8 cellular contexts compared by ENCODE assay signal in genomic region chr4:147731611-147732515, GRCh38. TPM values are rescaled to one million over a fixed set of nuclear protein-coding genes. Genes with fewer than 3 reads are reported as not detected.
DNase-seq lines count a peak whose midpoint lies in the region; ATAC-seq and TF ChIP-seq lines count a peak whose summit lies in the region.

Gene ARHGAP10, plus strand, starts transcription at chr4:147732088. Its CDS starts 214 bp downstream, at chr4:147732302.

- H3K4me1 Mint-ChIP-seq in CD14-positive monocyte: peaks cover 26% of the 10 kb centered on the region
- peaks cover 23% of the 10 kb centered on the region for H3K4me1 Mint-ChIP-seq in activated naive CD4-positive, alpha-beta T cell treated with anti-CD3 and anti-CD28 coated beads, Interleukin-2, amount 50 U/mL, for 24 hours

- peak within 1 kb of the TSS; percentile 77 for H3K4me3 ChIP-seq in parathyroid adenoma (ENCODE audit: low read depth, low read length)
- peak within 1 kb of the TSS; percentile 82 to 91 for H3K4me3 ChIP-seq in tibial artery

- peak within 1 kb of the TSS; percentile 53 for H3K9ac ChIP-seq in parathyroid adenoma

- H3K27me3 ChIP-seq in parathyroid adenoma (ENCODE audit: control insufficient read depth, insufficient read depth, low read length) (no peaks in the 10 kb centered on the region), tibial artery (no peaks in the 10 kb centered on the region)

- H2AFZ ChIP-seq in parathyroid adenoma: peak within 1 kb of the TSS; percentile 93

- H3K9me3 ChIP-seq in parathyroid adenoma (ENCODE audit: control insufficient read depth, low read length) (no peaks in the 10 kb centered on the region), tibial artery (no peaks in the 10 kb centered on the region)

- no peaks in the 10 kb centered on the region for H3K36me3 Mint-ChIP-seq in CD14-positive monocyte
- no peaks in the 10 kb centered on the region for H3K36me3 Mint-ChIP-seq in activated naive CD4-positive, alpha-beta T cell treated with anti-CD3 and anti-CD28 coated beads, Interleukin-2, amount 50 U/mL, for 24 hours

- peak within 1 kb of the TSS; percentile 87 for H3K4me2 ChIP-seq in parathyroid adenoma (ENCODE audit: low read length)

- intact Hi-C loops in CD14-positive monocyte (cut with micrococcal nuclease): loop anchor here (5.0 to 10.0 kb wide), 2 partner anchors 45 to 133 kb away; no protein-coding TSS in a partner anchor
- intact Hi-C loops in tibial artery (cut with DNase I; ENCODE audit: low total_unique reads): loop anchor here (5.0 to 10.0 kb wide), 2 partner anchors 93 to 130 kb away; no protein-coding TSS in a partner anchor

- H3K9me3 Mint-ChIP-seq in CD14-positive monocyte: no peaks in the 10 kb centered on the region
- no peaks in the 10 kb centered on the region for H3K9me3 Mint-ChIP-seq in activated naive CD4-positive, alpha-beta T cell treated with anti-CD3 and anti-CD28 coated beads, Interleukin-2, amount 50 U/mL, for 24 hours

- H3K79me2 ChIP-seq in parathyroid adenoma: peaks cover 2% of the 10 kb centered on the region

- peaks cover 5 to 17% (median 14%) of the 10 kb centered on the region in 3 donors for H3K27me3 Mint-ChIP-seq in CD14-positive monocyte (ENCODE audit: low read depth in 3 of 3)
- H3K27me3 Mint-ChIP-seq in activated naive CD4-positive, alpha-beta T cell treated with anti-CD3 and anti-CD28 coated beads, Interleukin-2, amount 50 U/mL, for 24 hours: peaks cover 7% of the 10 kb centered on the region

- H3K27ac ChIP-seq in parathyroid adenoma (peak within 1 kb of the TSS; percentile 87), tibial artery (peak within 1 kb of the TSS; percentile 89 to 96)

- peak within 1 kb of the TSS; percentile 97 to 98 for H3K4me3 Mint-ChIP-seq in CD14-positive monocyte
- H3K4me3 Mint-ChIP-seq in activated naive CD4-positive, alpha-beta T cell treated with anti-CD3 and anti-CD28 coated beads, Interleukin-2, amount 50 U/mL, for 24 hours: peak within 1 kb of the TSS; percentile 90

- H3K36me3 ChIP-seq in parathyroid adenoma (ENCODE audit: control insufficient read depth, insufficient read depth, low read length) (no peaks in the 10 kb centered on the region), tibial artery (no peaks in the 10 kb centered on the region)

- no peaks in the 10 kb centered on the region for H3K4me1 ChIP-seq in parathyroid adenoma
- H3K4me1 ChIP-seq in tibial artery: peaks cover 0 to 33% (median 14%) of the 10 kb centered on the region in 4 donors

- TF ChIP-seq CTCF in CD14-positive monocyte (IDR thresholded peaks at IDR 0.05) (no peak), parathyroid adenoma (IDR thresholded peaks at IDR 0.05) (no peak), tibial artery (IDR thresholded peaks at IDR 0.05) (no peak)

- DNase-seq in CD14-positive monocyte (ENCODE audit: low spot score) (peak; percentile 76), SK-N-DZ (ENCODE audit: low spot score) (peak; percentile 55), glomerular visceral epithelial cell (ENCODE audit: extremely low spot score) (peak; percentile 87), tibial artery (peak; percentile 75 to 88)

- ATAC-seq in GM19324 (IDR thresholded peaks at IDR 0.05; ENCODE audit: low FRiP score, unreplicated experiment) (peak; percentile 80), HG03442 (IDR thresholded peaks at IDR 0.05; ENCODE audit: unreplicated experiment) (peak; percentile 55)

- H3K27ac Mint-ChIP-seq in CD14-positive monocyte: peak within 1 kb of the TSS; percentile 43 to 90 (median 78)
- peak within 1 kb of the TSS; percentile 84 for H3K27ac Mint-ChIP-seq in activated naive CD4-positive, alpha-beta T cell treated with anti-CD3 and anti-CD28 coated beads, Interleukin-2, amount 50 U/mL, for 24 hours

RNA-seq across cellular contexts. Expression of gene ARHGAP10, which starts in this region (rescaled TPM):
- polyA plus RNA-seq in CD14-positive monocyte: 1 to 10 TPM; 1.7 to 3.0 TPM
- polyA plus RNA-seq in SK-N-DZ (2014; cell fraction: cytosol; rRNA removed): 11.7 and 13.3 TPM in 2 replicates
- 6.6 and 7.0 TPM in 2 replicates for polyA plus RNA-seq in SK-N-DZ (2014; cell fraction: nucleus; rRNA removed)

Comparison
In these comparisons a context has a peak if more than half of its experiments do, and no peak if none do; other contexts are left out.
1. Peak in every context shown above with its lines: DNase-seq, ATAC-seq, H3K4me3 ChIP-seq and H3K27ac ChIP-seq.